Comparison of ENCODE assay signal across 9 cellular contexts in genomic region chr22:37274380-37274862, GRCh38.
DNase-seq lines count a peak whose midpoint lies in the region; ATAC-seq and TF ChIP-seq lines count a peak whose summit lies in the region.
"Had no signal": no experiment of that assay in that cellular context is flagged by ENCODE, and none has a peak within 500 bp of the region (broad histone marks: within the 10 kb centered on the region; RNA-seq: fewer than 3 reads in every experiment).

No MANE protein-coding gene starts in this region.

- H3K4me3 ChIP-seq in neutrophil (ENCODE audit: low read depth in 1 of 2, low read length in 1 of 2), result no peak overlapping the region

- intact Hi-C loops in dendritic cell treated with granulocyte-macrophage colony-stimulating factor and Interleukin-4, amounts not matched to agents 40 ng/mL and 50 ng/mL, for 4 days (cut with micrococcal nuclease), result no loop called here

- peak overlapping the region; percentile 53 for H3K4me3 Mint-ChIP-seq in dendritic cell treated with granulocyte-macrophage colony-stimulating factor and Interleukin-4, amounts not matched to agents 40 ng/mL and 50 ng/mL, for 4 days

- H3K4me1 ChIP-seq in neutrophil (ENCODE audit: control insufficient read depth in 1 of 2, insufficient read depth in 1 of 2, low read depth in 1 of 2, low read length in 1 of 2), result peaks cover 38 to 48% of the 10 kb centered on the region in 2 experiments

- CTCF ChIA-PET in GM10248 (lab: Yijun Ruan, JAX), result interaction anchor here (1.2 to 5.8 kb wide), 3 partner anchors 10 to 31 kb away, joined by 3 to 55 read pairs (median 4); no protein-coding TSS in a partner anchor

- no peaks in the 10 kb centered on the region for H3K36me3 Mint-ChIP-seq in dendritic cell treated with granulocyte-macrophage colony-stimulating factor and Interleukin-4, amounts not matched to agents 40 ng/mL and 50 ng/mL, for 4 days (ENCODE audit: low read depth)

- peak overlapping the region; percentile 91 for H3K27ac Mint-ChIP-seq in dendritic cell treated with granulocyte-macrophage colony-stimulating factor and Interleukin-4, amounts not matched to agents 40 ng/mL and 50 ng/mL, for 4 days

- H3K9me3 ChIP-seq in neutrophil, result no peaks in the 10 kb centered on the region

- no peaks in the 10 kb centered on the region for H3K36me3 ChIP-seq in neutrophil

- H3K27me3 ChIP-seq in neutrophil, result no peaks in the 10 kb centered on the region

- H3K9me3 Mint-ChIP-seq in dendritic cell treated with granulocyte-macrophage colony-stimulating factor and Interleukin-4, amounts not matched to agents 40 ng/mL and 50 ng/mL, for 4 days, result peaks cover 8% of the 10 kb centered on the region

- peak overlapping the region; percentile 42 for H3K27ac ChIP-seq in neutrophil

- TF ChIP-seq CTCF in GM10248 (IDR thresholded peaks at IDR 0.05; ENCODE audit: control extremely low read depth, extremely low read depth, low read depth, missing control alignments) (no peak), neutrophil (IDR thresholded peaks at IDR 0.05) (no peak)

- DNase-seq in GM10248 (ENCODE audit: extremely low spot score), result peak; percentile 77
- DNase-seq in KBM-7, result peak; percentile 92
- no peak for DNase-seq in NCI-H187 treated with DMSO at 0.1 percent for 48 hours (lab: John Stamatoyannopoulos, UW)
- no peak for DNase-seq in NCI-H345 treated with DMSO at 0.1 percent for 48 hours (lab: John Stamatoyannopoulos, UW; ENCODE audit: unreplicated experiment)
- no peak for DNase-seq in COLO668 (lab: John Stamatoyannopoulos, UW; ENCODE audit: unreplicated experiment)
- DNase-seq: NCI-H1048 had no signal

- POLR2A ChIA-PET in GM10248 (lab: Yijun Ruan, JAX), result no interaction called here

- H3K4me1 Mint-ChIP-seq in dendritic cell treated with granulocyte-macrophage colony-stimulating factor and Interleukin-4, amounts not matched to agents 40 ng/mL and 50 ng/mL, for 4 days (ENCODE audit: low read depth), result peaks cover 100% of the 10 kb centered on the region

- in situ Hi-C loops in KBM-7 (cut with MboI; ENCODE audit: low pct_unique_long_range_greater_than_20kb, low sequenced_read_pairs), result no loop called here

- H3K27me3 Mint-ChIP-seq in dendritic cell treated with granulocyte-macrophage colony-stimulating factor and Interleukin-4, amounts not matched to agents 40 ng/mL and 50 ng/mL, for 4 days, result no peaks in the 10 kb centered on the region

- ATAC-seq in HG03175 (IDR thresholded peaks at IDR 0.05; ENCODE audit: unreplicated experiment), result no peak

Comparison
In these comparisons a context has a peak if more than half of its experiments do, and no peak if none do; other contexts are left out.
1. DNase-seq: peak in GM10248 (single experiment) and KBM-7 (single experiment); none in NCI-H187 treated with DMSO at 0.1 percent for 48 hours (single experiment), NCI-H345 treated with DMSO at 0.1 percent for 48 hours (single experiment) and COLO668 (single experiment).